19 cellular contexts compared by ENCODE assay signal in the genomic region with DNA sequence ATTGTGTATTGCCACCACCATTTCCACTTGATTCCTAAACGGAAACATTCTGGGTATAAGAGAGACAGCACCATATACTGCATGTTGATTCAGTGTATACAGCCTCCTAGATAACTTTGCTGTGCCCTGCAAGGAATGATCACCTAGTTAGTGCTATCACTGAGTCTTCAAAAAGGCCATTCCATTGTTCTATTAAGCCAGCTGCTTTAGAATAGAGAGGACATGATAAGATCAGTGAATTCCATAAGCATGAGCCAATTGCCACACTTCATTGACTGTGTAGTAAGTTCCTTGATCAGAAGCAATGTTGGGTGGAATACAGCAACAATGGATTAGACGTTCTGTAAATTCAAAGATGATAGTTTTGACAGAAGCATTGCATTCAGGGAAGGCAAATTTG.
"Had no signal": no experiment of that assay in that cellular context is flagged by ENCODE, and none has a peak within 500 bp of the region (broad histone marks: within the 10 kb centered on the region; RNA-seq: fewer than 3 reads in every experiment).

No MANE protein-coding gene starts in this region.

- ATAC-seq: activated CD4-positive, alpha-beta T cell treated with anti-CD3 and anti-CD28 coated beads for 36 hours; activated CD8-positive, alpha-beta T cell treated with anti-CD3 and anti-CD28 coated beads for 36 hours; activated T-cell treated with anti-CD3 and anti-CD28 coated beads, Interleukin-2, amount 50 U/mL, for 72 hours; left lung; stimulated activated naive CD8-positive, alpha-beta T cell treated with anti-CD3 and anti-CD28 coated beads, Interleukin-15, amount 100 ng/mL, for 72 hours had no signal

- H3K4me3 ChIP-seq: cardiac muscle cell, colonic mucosa, left lung, thoracic aorta, vagina had no signal

- H3K4me1 ChIP-seq: colonic mucosa, left lung, vagina had no signal

- DNase-seq: activated CD4-positive, alpha-beta T cell treated with anti-CD3 and anti-CD28 coated beads for 36 hours; activated CD8-positive, alpha-beta memory T cell treated with anti-CD3 and anti-CD28 coated beads, Interleukin-2, amount 50 U/mL, for 4 hours; activated CD8-positive, alpha-beta T cell treated with anti-CD3 and anti-CD28 coated beads for 36 hours; activated gamma-delta T cell treated with Interleukin-2 at 50 U/mL for 16 hours; activated naive CD8-positive, alpha-beta T cell treated with anti-CD3 and anti-CD28 coated beads for 36 hours; activated T-cell treated with anti-CD3 and anti-CD28 coated beads, Interleukin-2, amount 50 U/mL, for 72 hours; aorta; colonic mucosa; effector memory CD4-positive, alpha-beta T cell; glutamatergic neuron; immature natural killer cell; left lung; stimulated activated CD4-positive, alpha-beta T cell treated with anti-CD3 and anti-CD28 coated beads, Interleukin-4, amount 100 ng/mL, for 4 hours; stimulated activated naive CD8-positive, alpha-beta T cell treated with anti-CD3 and anti-CD28 coated beads, Interleukin-15, amount 100 ng/mL, for 72 hours; T1000; WERI-Rb-1 had no signal

- H3K36me3 ChIP-seq: cardiac muscle cell, colonic mucosa, left lung, thoracic aorta, vagina, WERI-Rb-1 had no signal

- H3K9me3 ChIP-seq: colonic mucosa, left lung, thoracic aorta, vagina had no signal
